In the genomic region with DNA sequence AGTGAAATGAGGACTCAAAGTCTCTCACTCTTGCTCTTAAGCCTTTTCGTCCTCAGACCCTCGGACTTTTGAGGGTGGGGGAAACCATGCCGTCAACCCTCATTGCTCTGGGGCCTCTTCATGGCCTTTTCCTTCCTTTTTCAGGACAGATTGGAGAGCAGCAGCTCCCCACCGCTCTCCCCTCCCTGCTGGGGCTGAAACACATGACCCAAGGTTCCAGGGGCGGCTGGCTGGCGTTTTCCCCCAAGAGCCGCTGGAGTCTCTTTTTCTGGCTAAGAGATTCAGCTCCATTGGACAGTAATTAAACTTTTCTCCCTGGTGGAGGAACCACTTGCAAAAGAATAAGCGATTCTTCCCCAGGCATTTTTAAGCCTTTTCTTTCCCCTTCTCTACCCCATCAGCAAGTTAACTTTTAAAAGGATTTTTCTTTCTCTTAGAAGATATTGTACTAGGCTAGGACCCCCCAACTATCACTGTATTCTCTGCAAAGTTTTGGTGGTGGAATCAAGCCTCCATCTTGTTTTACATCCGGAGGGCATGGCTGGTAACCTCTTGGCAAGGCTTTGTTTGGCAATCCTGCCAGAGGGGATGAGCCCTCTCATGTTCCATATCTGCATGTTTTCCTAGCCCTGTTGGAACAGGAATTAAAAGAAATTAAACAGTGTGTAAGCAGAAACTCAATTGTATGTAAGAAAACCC, we compare ENCODE assay signal across 1 cellular context.
TF ChIP-seq lines count a peak whose summit lies in the region.

No MANE protein-coding gene starts in this region.

TF ChIP-seq in H1, 55 proteins besides CTCF, POLR2A, EP300 and RAD21 (continued from another document):
- TF ChIP-seq RNF2 (IDR thresholded peaks at IDR 0.05; ENCODE audit: borderline replicate concordance, low read depth, low read length, missing control alignments, poor library complexity, severe bottlenecking) = no peak
- no peak for TF ChIP-seq SP2 (IDR thresholded peaks at IDR 0.05; ENCODE audit: low read length)
- no peak for TF ChIP-seq BCL11A (IDR thresholded peaks at IDR 0.05; ENCODE audit: low read depth in 2 of 2, low read length in 2 of 2)
- no peak for TF ChIP-seq KDM4A (IDR thresholded peaks at IDR 0.05; ENCODE audit: low read depth, low read length, severe bottlenecking)
- TF ChIP-seq CTBP2 (IDR thresholded peaks at IDR 0.05; ENCODE audit: borderline replicate concordance, insufficient read depth, insufficient read length, low read length) = no peak
- no peak for TF ChIP-seq PHF8 (conservative IDR thresholded peaks at IDR 0.05; ENCODE audit: low read depth, low read length)
- TF ChIP-seq EGR1 (IDR thresholded peaks at IDR 0.05; ENCODE audit: borderline replicate concordance, low read depth, low read length) = no peak
- no peak for TF ChIP-seq CHD1 (IDR thresholded peaks at IDR 0.05; ENCODE audit: low read depth, low read length)
